ENCODE assay signal across 1 cellular context in genomic region chr12:6534914-6535696, GRCh38.
A peak's percentile ranks its signal among the peaks of the same experiment; 100 is the strongest.
TF ChIP-seq lines count a peak whose summit lies in the region.

No MANE protein-coding gene starts in this region.

TF ChIP-seq in K562, 482 proteins besides CTCF, POLR2A, EP300 and RAD21 (continued from another document and continues in another):
- TF ChIP-seq, protein P1, sequence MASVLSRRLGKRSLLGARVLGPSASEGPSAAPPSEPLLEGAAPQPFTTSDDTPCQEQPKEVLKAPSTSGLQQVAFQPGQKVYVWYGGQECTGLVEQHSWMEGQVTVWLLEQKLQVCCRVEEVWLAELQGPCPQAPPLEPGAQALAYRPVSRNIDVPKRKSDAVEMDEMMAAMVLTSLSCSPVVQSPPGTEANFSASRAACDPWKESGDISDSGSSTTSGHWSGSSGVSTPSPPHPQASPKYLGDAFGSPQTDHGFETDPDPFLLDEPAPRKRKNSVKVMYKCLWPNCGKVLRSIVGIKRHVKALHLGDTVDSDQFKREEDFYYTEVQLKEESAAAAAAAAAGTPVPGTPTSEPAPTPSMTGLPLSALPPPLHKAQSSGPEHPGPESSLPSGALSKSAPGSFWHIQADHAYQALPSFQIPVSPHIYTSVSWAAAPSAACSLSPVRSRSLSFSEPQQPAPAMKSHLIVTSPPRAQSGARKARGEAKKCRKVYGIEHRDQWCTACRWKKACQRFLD (CRISPR knock-in tag; IDR thresholded peaks at IDR 0.05) = no peak
- TF ChIP-seq ZNF274 (IDR thresholded peaks at IDR 0.05; ENCODE audit: borderline replicate concordance, low read depth, low read length) (0 out of 2 replicates have a peak, but pooled peaks have one; percentile 10), L3MBTL2 (IDR thresholded peaks at IDR 0.05) (no peak), RFX7 (CRISPR knock-in tag; IDR thresholded peaks at IDR 0.05) (no peak), STAG1 (CRISPR knock-in tag; IDR thresholded peaks at IDR 0.05; ENCODE audit: borderline replicate concordance) (no peak), ZNF76 (CRISPR knock-in tag; IDR thresholded peaks at IDR 0.05; ENCODE audit: borderline replicate concordance) (no peak), NFIX (CRISPR knock-in tag; IDR thresholded peaks at IDR 0.05; ENCODE audit: low read depth) (no peak), ATF7 (IDR thresholded peaks at IDR 0.05) (peak; percentile 38; the same call in 1 of the 2 replicates), HNRNPUL1 (IDR thresholded peaks at IDR 0.05; ENCODE audit: low read length) (no peak; the same call in 1 of the 2 replicates), TEAD4 (IDR thresholded peaks at IDR 0.05; ENCODE audit: low read length) (no peak), TEAD4 (CRISPR knock-in tag; IDR thresholded peaks at IDR 0.05; ENCODE audit: borderline replicate concordance) (no peak), RFX1 (IDR thresholded peaks at IDR 0.05) (no peak), KHSRP (IDR thresholded peaks at IDR 0.05) (no peak), CC2D1A (IDR thresholded peaks at IDR 0.05) (no peak), MCM3 (IDR thresholded peaks at IDR 0.05) (no peak), PRDM10 (IDR thresholded peaks at IDR 0.05; ENCODE audit: partially characterized antibody) (peak; percentile 64), CBFA2T2 (conservative IDR thresholded peaks at IDR 0.05) (no peak), ETV5 (CRISPR knock-in tag; IDR thresholded peaks at IDR 0.05; ENCODE audit: low read depth) (no peak), MEF2A (IDR thresholded peaks at IDR 0.05; ENCODE audit: control insufficient read depth, low read depth, low read length) (no peak), NFIC (IDR thresholded peaks at IDR 0.05) (peak; percentile 96), CREB1 (IDR thresholded peaks at IDR 0.05) (no peak), CREB1 (CRISPR knock-in tag; IDR thresholded peaks at IDR 0.05) (no peak), SLC30A9 (CRISPR knock-in tag; IDR thresholded peaks at IDR 0.05) (no peak), RBM17 (IDR thresholded peaks at IDR 0.05; ENCODE audit: borderline replicate concordance, low read depth, low read length) (no peak), CHCHD3 (CRISPR knock-in tag; IDR thresholded peaks at IDR 0.05) (no peak), SETDB1 (IDR thresholded peaks at IDR 0.05; ENCODE audit: low read length) (no peak), THRB (CRISPR knock-in tag; conservative IDR thresholded peaks at IDR 0.05) (no peak), SAP30 (IDR thresholded peaks at IDR 0.05; ENCODE audit: borderline replicate concordance, insufficient read depth, low read depth, low read length, poor library complexity, severe bottlenecking) (peak; percentile 61), TCF7L2 (IDR thresholded peaks at IDR 0.05; ENCODE audit: low read depth, low read length) (no peak), PBX2 (CRISPR knock-in tag; IDR thresholded peaks at IDR 0.05; ENCODE audit: low read depth) (no peak), PBX2 (tag; conservative IDR thresholded peaks at IDR 0.05; ENCODE audit: low read depth) (no peak), SRSF3 (IDR thresholded peaks at IDR 0.05; ENCODE audit: insufficient read depth, low read length) (no peak), ZNF282 (CRISPR knock-in tag; IDR thresholded peaks at IDR 0.05) (no peak), GATA2 (CRISPR knock-in tag; IDR thresholded peaks at IDR 0.05) (no peak), GTF2A2 (tag; IDR thresholded peaks at IDR 0.05) (no peak), CGGBP1 (CRISPR knock-in tag; IDR thresholded peaks at IDR 0.05) (no peak), PATZ1 (CRISPR knock-in tag; IDR thresholded peaks at IDR 0.05; ENCODE audit: borderline replicate concordance) (no peak), HMG20B (CRISPR knock-in tag; IDR thresholded peaks at IDR 0.05) (no peak), DPF2 (IDR thresholded peaks at IDR 0.05) (no peak), ZNF316 (IDR thresholded peaks at IDR 0.05) (peak; percentile 44; the same call in 1 of the 2 replicates), MYNN (IDR thresholded peaks at IDR 0.05) (no peak), MYNN (CRISPR knock-in tag; IDR thresholded peaks at IDR 0.05) (no peak), ZNF224 (CRISPR knock-in tag; IDR thresholded peaks at IDR 0.05) (no peak), SP1 (CRISPR knock-in tag; IDR thresholded peaks at IDR 0.05) (no peak), POLR2AphosphoS2 (IDR thresholded peaks at IDR 0.05; ENCODE audit: low read length) (no peak), CTBP1 (IDR thresholded peaks at IDR 0.05; ENCODE audit: borderline replicate concordance) (peak; percentile 66; the same call in 1 of the 2 replicates), ELF4 (CRISPR knock-in tag; IDR thresholded peaks at IDR 0.05) (no peak), MTF1 (CRISPR knock-in tag; IDR thresholded peaks at IDR 0.05; ENCODE audit: borderline replicate concordance) (no peak), KDM2B (CRISPR knock-in tag; IDR thresholded peaks at IDR 0.05) (no peak), ZNF174 (CRISPR knock-in tag; IDR thresholded peaks at IDR 0.05) (no peak), FOXK2 (conservative IDR thresholded peaks at IDR 0.05 in 1 of 2, IDR thresholded peaks at IDR 0.05 in 1 of 2; ENCODE audit: low read depth in 2 of 2) (no peak), PRPF4 (IDR thresholded peaks at IDR 0.05; ENCODE audit: insufficient read depth, low read depth, low read length, poor library complexity, severe bottlenecking) (peak; percentile 89), OTX1 (CRISPR knock-in tag; IDR thresholded peaks at IDR 0.05) (no peak)
- TF ChIP-seq, protein P2, sequence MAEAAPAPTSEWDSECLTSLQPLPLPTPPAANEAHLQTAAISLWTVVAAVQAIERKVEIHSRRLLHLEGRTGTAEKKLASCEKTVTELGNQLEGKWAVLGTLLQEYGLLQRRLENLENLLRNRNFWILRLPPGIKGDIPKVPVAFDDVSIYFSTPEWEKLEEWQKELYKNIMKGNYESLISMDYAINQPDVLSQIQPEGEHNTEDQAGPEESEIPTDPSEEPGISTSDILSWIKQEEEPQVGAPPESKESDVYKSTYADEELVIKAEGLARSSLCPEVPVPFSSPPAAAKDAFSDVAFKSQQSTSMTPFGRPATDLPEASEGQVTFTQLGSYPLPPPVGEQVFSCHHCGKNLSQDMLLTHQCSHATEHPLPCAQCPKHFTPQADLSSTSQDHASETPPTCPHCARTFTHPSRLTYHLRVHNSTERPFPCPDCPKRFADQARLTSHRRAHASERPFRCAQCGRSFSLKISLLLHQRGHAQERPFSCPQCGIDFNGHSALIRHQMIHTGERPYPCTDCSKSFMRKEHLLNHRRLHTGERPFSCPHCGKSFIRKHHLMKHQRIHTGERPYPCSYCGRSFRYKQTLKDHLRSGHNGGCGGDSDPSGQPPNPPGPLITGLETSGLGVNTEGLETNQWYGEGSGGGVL (CRISPR knock-in tag; IDR thresholded peaks at IDR 0.05) = no peak
- TF ChIP-seq, protein P3, sequence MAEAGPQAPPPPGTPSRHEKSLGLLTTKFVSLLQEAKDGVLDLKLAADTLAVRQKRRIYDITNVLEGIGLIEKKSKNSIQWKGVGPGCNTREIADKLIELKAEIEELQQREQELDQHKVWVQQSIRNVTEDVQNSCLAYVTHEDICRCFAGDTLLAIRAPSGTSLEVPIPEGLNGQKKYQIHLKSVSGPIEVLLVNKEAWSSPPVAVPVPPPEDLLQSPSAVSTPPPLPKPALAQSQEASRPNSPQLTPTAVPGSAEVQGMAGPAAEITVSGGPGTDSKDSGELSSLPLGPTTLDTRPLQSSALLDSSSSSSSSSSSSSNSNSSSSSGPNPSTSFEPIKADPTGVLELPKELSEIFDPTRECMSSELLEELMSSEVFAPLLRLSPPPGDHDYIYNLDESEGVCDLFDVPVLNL (CRISPR knock-in tag; IDR thresholded peaks at IDR 0.05; ENCODE audit: low read depth) = peak; percentile 85; the same call in 1 of the 2 replicates
- TF ChIP-seq, protein P4, sequence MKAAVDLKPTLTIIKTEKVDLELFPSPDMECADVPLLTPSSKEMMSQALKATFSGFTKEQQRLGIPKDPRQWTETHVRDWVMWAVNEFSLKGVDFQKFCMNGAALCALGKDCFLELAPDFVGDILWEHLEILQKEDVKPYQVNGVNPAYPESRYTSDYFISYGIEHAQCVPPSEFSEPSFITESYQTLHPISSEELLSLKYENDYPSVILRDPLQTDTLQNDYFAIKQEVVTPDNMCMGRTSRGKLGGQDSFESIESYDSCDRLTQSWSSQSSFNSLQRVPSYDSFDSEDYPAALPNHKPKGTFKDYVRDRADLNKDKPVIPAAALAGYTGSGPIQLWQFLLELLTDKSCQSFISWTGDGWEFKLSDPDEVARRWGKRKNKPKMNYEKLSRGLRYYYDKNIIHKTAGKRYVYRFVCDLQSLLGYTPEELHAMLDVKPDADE (conservative IDR thresholded peaks at IDR 0.05; ENCODE audit: control insufficient read depth, low read depth, low read length) = no peak; the same call in 1 of the 2 replicates
- TF ChIP-seq, protein P5, sequence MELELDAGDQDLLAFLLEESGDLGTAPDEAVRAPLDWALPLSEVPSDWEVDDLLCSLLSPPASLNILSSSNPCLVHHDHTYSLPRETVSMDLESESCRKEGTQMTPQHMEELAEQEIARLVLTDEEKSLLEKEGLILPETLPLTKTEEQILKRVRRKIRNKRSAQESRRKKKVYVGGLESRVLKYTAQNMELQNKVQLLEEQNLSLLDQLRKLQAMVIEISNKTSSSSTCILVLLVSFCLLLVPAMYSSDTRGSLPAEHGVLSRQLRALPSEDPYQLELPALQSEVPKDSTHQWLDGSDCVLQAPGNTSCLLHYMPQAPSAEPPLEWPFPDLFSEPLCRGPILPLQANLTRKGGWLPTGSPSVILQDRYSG (tag; conservative IDR thresholded peaks at IDR 0.05; ENCODE audit: low read depth) = no peak
- TF ChIP-seq, protein P6, sequence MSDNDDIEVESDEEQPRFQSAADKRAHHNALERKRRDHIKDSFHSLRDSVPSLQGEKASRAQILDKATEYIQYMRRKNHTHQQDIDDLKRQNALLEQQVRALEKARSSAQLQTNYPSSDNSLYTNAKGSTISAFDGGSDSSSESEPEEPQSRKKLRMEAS (CRISPR knock-in tag; IDR thresholded peaks at IDR 0.05) = peak; percentile 54; the same call in 1 of the 2 replicates
